Comparison of ENCODE assay signal across 13 cellular contexts in genomic region chr12:15152456-15152855, GRCh38.
A peak's percentile ranks its signal among the peaks of the same experiment; 100 is the strongest.
DNase-seq lines count a peak whose midpoint lies in the region; ATAC-seq and TF ChIP-seq lines count a peak whose summit lies in the region.
"Had no signal": no experiment of that assay in that cellular context is flagged by ENCODE, and none has a peak within 500 bp of the region (broad histone marks: within the 10 kb centered on the region; RNA-seq: fewer than 3 reads in every experiment).

No MANE protein-coding gene starts in this region.

- H3K9me2 ChIP-seq in MM.1S (replicated peaks; ENCODE audit: insufficient read depth, low read length): no peaks in the 10 kb centered on the region

- H3K4me3 ChIP-seq in right cardiac atrium (ENCODE audit: low read length) (no peak overlapping the region), smooth muscle cell (no peak overlapping the region), MM.1S (ENCODE audit: low read length) (no peak overlapping the region)
- H3K4me3 ChIP-seq: upper lobe of left lung had no signal

- H3K27me3 ChIP-seq in right cardiac atrium (ENCODE audit: control insufficient read depth, insufficient read depth) (no peaks in the 10 kb centered on the region), smooth muscle cell (ENCODE audit: low read depth) (no peaks in the 10 kb centered on the region), MM.1S (replicated peaks; ENCODE audit: insufficient read depth, low read length) (no peaks in the 10 kb centered on the region)
- H3K27me3 ChIP-seq: upper lobe of left lung had no signal

- TF ChIP-seq CTCF in MCF 10A (IDR thresholded peaks at IDR 0.05; ENCODE audit: unreplicated experiment) (peak; percentile 16), smooth muscle cell (IDR thresholded peaks at IDR 0.05; ENCODE audit: borderline replicate concordance, insufficient read depth, poor library complexity, severe bottlenecking) (peak; percentile 6), MM.1S (IDR thresholded peaks at IDR 0.05; ENCODE audit: low read length) (no peak)

- H3K4me3 Mint-ChIP-seq in MCF 10A (ENCODE audit: unreplicated experiment): no peak overlapping the region
- H3K4me3 Mint-ChIP-seq: activated CD4-positive, alpha-beta memory T cell treated with anti-CD3 and anti-CD28 coated beads for 36 hours had no signal

- POLR2A ChIA-PET in MCF 10A (lab: Yijun Ruan, JAX): interaction anchor here (1.3 to 4.4 kb wide), 3 partner anchors 37 to 68 kb away, joined by 3 to 34 read pairs (median 5); partner anchors contain the start of gene RERG

- H3K9ac ChIP-seq in smooth muscle cell (ENCODE audit: low read depth) (no peak overlapping the region), MM.1S (ENCODE audit: low read length) (no peak overlapping the region)

- peak overlapping the region; percentile 81 for H3K27ac Mint-ChIP-seq in MCF 10A (ENCODE audit: low read depth, unreplicated experiment)
- H3K27ac Mint-ChIP-seq: activated CD4-positive, alpha-beta memory T cell treated with anti-CD3 and anti-CD28 coated beads for 36 hours had no signal

- peaks cover 37% of the 10 kb centered on the region for H3K4me1 Mint-ChIP-seq in MCF 10A (ENCODE audit: insufficient read depth, unreplicated experiment)

- H3K27me3 Mint-ChIP-seq in MCF 10A (ENCODE audit: insufficient read depth, unreplicated experiment): no peaks in the 10 kb centered on the region

- DNase-seq in H4 (ENCODE audit: low spot score): peak; percentile 55
- DNase-seq in MCF 10A (ENCODE audit: unreplicated experiment): peak; percentile 26
- DNase-seq in right cardiac atrium: peak in 2 of 3 donors; percentile 19 to 54
- no peak for DNase-seq in smooth muscle cell (lab: John Stamatoyannopoulos, UW; ENCODE audit: unreplicated experiment)
- no peak for DNase-seq in cortex of kidney (lab: John Stamatoyannopoulos, UW)
- no peak for DNase-seq in MM.1S
- no peak for DNase-seq in T-helper 1 cell
- DNase-seq: activated CD4-positive, alpha-beta memory T cell treated with anti-CD3 and anti-CD28 coated beads for 36 hours; DMS79 treated with DMSO at 0.1 percent for 48 hours; NCI-H1105; stimulated activated CD4-positive, alpha-beta T cell treated with anti-CD3 and anti-CD28 coated beads, Interleukin-4, amount 100 ng/mL, for 24 hours; upper lobe of left lung had no signal

- H4K20me1 ChIP-seq in smooth muscle cell (ENCODE audit: low read depth): no peaks in the 10 kb centered on the region
- H4K20me1 ChIP-seq in MM.1S (ENCODE audit: insufficient read depth, low read length): no peaks in the 10 kb centered on the region

- H3K9me3 Mint-ChIP-seq in MCF 10A (ENCODE audit: unreplicated experiment): no peaks in the 10 kb centered on the region
- H3K9me3 Mint-ChIP-seq: activated CD4-positive, alpha-beta memory T cell treated with anti-CD3 and anti-CD28 coated beads for 36 hours had no signal

- H3K4me2 ChIP-seq in smooth muscle cell: peak overlapping the region; percentile 28
- no peak overlapping the region for H3K4me2 ChIP-seq in MM.1S (ENCODE audit: low read depth, low read length)

- CTCF ChIA-PET in MCF 10A (lab: Yijun Ruan, JAX): interaction anchor here (0.5 to 7.9 kb wide), 27 partner anchors 9 to 539 kb away, joined by 3 to 228 read pairs (median 4); partner anchors contain the start of gene RERG

- H3K36me3 ChIP-seq in smooth muscle cell (ENCODE audit: low read depth): no peaks in the 10 kb centered on the region
- H3K36me3 ChIP-seq in MM.1S (replicated peaks; ENCODE audit: insufficient read depth, low read length): no peaks in the 10 kb centered on the region
- H3K36me3 ChIP-seq: upper lobe of left lung had no signal

- no peaks in the 10 kb centered on the region for H3K79me2 ChIP-seq in smooth muscle cell (ENCODE audit: low read depth)
- no peaks in the 10 kb centered on the region for H3K79me2 ChIP-seq in MM.1S (ENCODE audit: low read length)

- H3K36me3 Mint-ChIP-seq in MCF 10A (ENCODE audit: insufficient read depth, unreplicated experiment): no peaks in the 10 kb centered on the region
- H3K36me3 Mint-ChIP-seq: activated CD4-positive, alpha-beta memory T cell treated with anti-CD3 and anti-CD28 coated beads for 36 hours had no signal

- H3F3A ChIP-seq in smooth muscle cell (ENCODE audit: low read depth) (peaks cover 6% of the 10 kb centered on the region), MM.1S (ENCODE audit: insufficient read depth, low read length) (no peaks in the 10 kb centered on the region)

- peaks cover 5% of the 10 kb centered on the region for H3K4me1 ChIP-seq in right cardiac atrium (ENCODE audit: control insufficient read depth, insufficient read depth, low read length)
- H3K4me1 ChIP-seq in smooth muscle cell (ENCODE audit: low read depth): no peaks in the 10 kb centered on the region
- no peaks in the 10 kb centered on the region for H3K4me1 ChIP-seq in MM.1S (ENCODE audit: low read length)

- ATAC-seq in right cardiac atrium (peak; percentile 57 to 80), HG03097 (IDR thresholded peaks at IDR 0.05; ENCODE audit: low FRiP score, unreplicated experiment) (no peak)

- BruUV-seq in MCF 10A (replicated peaks; lab: Mats Ljungman, UMichigan): no TSS peak

- H3K9me3 ChIP-seq in right cardiac atrium (ENCODE audit: control insufficient read depth, low read length): no peaks in the 10 kb centered on the region
- H3K9me3 ChIP-seq in smooth muscle cell (replicated peaks; ENCODE audit: low read depth): no peaks in the 10 kb centered on the region
- H3K9me3 ChIP-seq in MM.1S (replicated peaks; ENCODE audit: insufficient read depth, low read length): no peaks in the 10 kb centered on the region
- H3K9me3 ChIP-seq: upper lobe of left lung had no signal

- no peak overlapping the region for H2AFZ ChIP-seq in smooth muscle cell (ENCODE audit: low read depth)
- no peak overlapping the region for H2AFZ ChIP-seq in MM.1S (ENCODE audit: low read length)

- intact Hi-C loops in MCF 10A (cut with micrococcal nuclease): loop anchor here (1.0 to 10.0 kb wide), 4 partner anchors 117 to 702 kb away; no protein-coding TSS in a partner anchor
- intact Hi-C loops in right cardiac atrium (cut with DNase I): loop anchor here in 3 of 4 donors (2.0 to 5.0 kb wide), 2 partner anchors 68 to 70 kb away; partner anchors contain the start of gene RERG (in 3 of the 3)

- WGBS in right cardiac atrium: 33% methylated on average over 1 of the region's 1 CpG
- WGBS in smooth muscle cell (ENCODE audit: low lambda C conversion rate): 77% methylated on average over 1 of the region's 1 CpG

- H3K27ac ChIP-seq in right cardiac atrium (ENCODE audit: low read length) (no peak overlapping the region), smooth muscle cell (ENCODE audit: low read depth) (peak overlapping the region; percentile 26), MM.1S (ENCODE audit: low read length) (no peak overlapping the region)

Comparison
In these comparisons a context has a peak if more than half of its experiments do, and no peak if none do; other contexts are left out.
1. DNase-seq: peak in H4 (single experiment), MCF 10A (single experiment) and right cardiac atrium (2 of 3); none in smooth muscle cell (single experiment), cortex of kidney (single experiment), MM.1S (single experiment) and T-helper 1 cell (0 of 5).